In the genomic region with DNA sequence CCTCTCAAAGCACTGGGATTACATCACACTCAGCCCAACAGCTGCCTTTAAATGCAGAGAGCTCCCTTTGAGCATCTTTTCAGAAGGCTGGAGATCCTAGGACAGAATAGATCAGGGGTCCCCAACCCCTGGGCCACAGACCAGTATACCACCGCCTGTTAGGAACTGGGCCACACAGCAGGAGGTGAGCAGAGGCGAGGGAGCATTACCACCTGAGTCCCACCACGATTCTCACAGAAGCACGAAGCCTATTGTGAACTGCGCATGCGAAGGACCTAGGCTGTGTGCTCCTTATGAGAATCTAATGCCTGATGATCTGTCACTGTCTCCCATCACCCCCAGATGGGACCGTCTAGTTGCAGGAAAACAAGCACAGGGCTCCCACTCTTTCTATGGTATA, we compare ENCODE assay signal across 22 cellular contexts. TPM values are rescaled to one million over a fixed set of nuclear protein-coding genes. Genes with fewer than 3 reads are reported as not detected.
DNase-seq lines count a peak whose midpoint lies in the region; ATAC-seq and TF ChIP-seq lines count a peak whose summit lies in the region.
"Had no signal": no experiment of that assay in that cellular context is flagged by ENCODE, and none has a peak within 500 bp of the region (broad histone marks: within the 10 kb centered on the region; RNA-seq: fewer than 3 reads in every experiment).

No MANE protein-coding gene starts in this region.

- no peak overlapping the region for H2BK15ac ChIP-seq in neuronal stem cell (ENCODE audit: low read length)

- H3K9me3 Mint-ChIP-seq in nephron = no peaks in the 10 kb centered on the region
- H3K9me3 Mint-ChIP-seq: CD4-positive, alpha-beta T cell; CD8-positive, alpha-beta memory T cell had no signal

- no peak overlapping the region for H3K4me2 ChIP-seq in neuronal stem cell (ENCODE audit: insufficient read depth, low read length, poor library complexity, severe bottlenecking)
- H3K4me2 ChIP-seq: A549; BLaER1 treated with 17β-estradiol and CSF1 and Interleukin-3, amounts not matched to agents 10 nM and 100 nM had no signal

- no peak overlapping the region for H2BK5ac ChIP-seq in neuronal stem cell (ENCODE audit: low read length)

- no peak overlapping the region for H3K4ac ChIP-seq in neuronal stem cell (ENCODE audit: low read length)

- H3K27me3 Mint-ChIP-seq in nephron (ENCODE audit: low read depth) = no peaks in the 10 kb centered on the region

- no peak overlapping the region for H3K4me3 ChIP-seq in neuronal stem cell (ENCODE audit: low read length in 2 of 2)
- H3K4me3 ChIP-seq: A549; BLaER1 treated with 17β-estradiol and CSF1 and Interleukin-3, amounts not matched to agents 10 nM and 100 nM had no signal

- no peak overlapping the region for H3K27ac ChIP-seq in neuronal stem cell (replicated peaks; ENCODE audit: low read length)
- H3K27ac ChIP-seq: A549; BLaER1 treated with 17β-estradiol and CSF1 and Interleukin-3, amounts not matched to agents 10 nM and 100 nM had no signal

- H3K9ac ChIP-seq in neuronal stem cell (ENCODE audit: low read depth, low read length, poor library complexity) = no peak overlapping the region
- H3K9ac ChIP-seq: BLaER1 treated with 17β-estradiol and CSF1 and Interleukin-3, amounts not matched to agents 10 nM and 100 nM had no signal

- peaks cover 12% of the 10 kb centered on the region for H3K79me1 ChIP-seq in neuronal stem cell (ENCODE audit: low read depth, low read length)

- H4K8ac ChIP-seq in neuronal stem cell (ENCODE audit: low read depth, low read length) = peak overlapping the region; percentile 6

- H4K91ac ChIP-seq in neuronal stem cell (ENCODE audit: low read depth, low read length, poor library complexity) = no peak overlapping the region

- peak overlapping the region; percentile 96 for H2AK5ac ChIP-seq in neuronal stem cell (ENCODE audit: low read depth, low read length)

- H3K36me3 Mint-ChIP-seq in nephron (ENCODE audit: low read depth) = peaks cover 8% of the 10 kb centered on the region
- H3K36me3 Mint-ChIP-seq: CD14-positive monocyte; CD8-positive, alpha-beta memory T cell had no signal

- intact Hi-C loops in Right ventricle myocardium inferior (cut with DNase I) (no loop called here), left cardiac atrium (cut with DNase I) (no loop called here)

- H3K36me3 ChIP-seq in neuronal stem cell (replicated peaks in 1 of 2; ENCODE audit: control insufficient read depth in 2 of 2, insufficient read depth in 2 of 2, low read length in 2 of 2) = peaks cover 1 to 12% of the 10 kb centered on the region in 2 donors

- peak overlapping the region in 2 of 3 experiments; percentile 16 to 57 for H3K4me3 Mint-ChIP-seq in nephron
- H3K4me3 Mint-ChIP-seq: CD4-positive, alpha-beta T cell; CD8-positive, alpha-beta memory T cell; GM23338; H9 had no signal

- no peak overlapping the region for H3K18ac ChIP-seq in neuronal stem cell (ENCODE audit: low read length)

- H3K14ac ChIP-seq in neuronal stem cell (ENCODE audit: low read length) = no peak overlapping the region

- H2AFZ ChIP-seq in neuronal stem cell (ENCODE audit: low read length) = no peak overlapping the region

- H3K9me3 ChIP-seq in neuronal stem cell (replicated peaks in 1 of 2; ENCODE audit: control insufficient read depth in 2 of 2, insufficient read depth in 1 of 2, low read depth in 1 of 2, low read length in 2 of 2) = peaks cover 3 to 4% of the 10 kb centered on the region in 2 donors
- H3K9me3 ChIP-seq: A549, BE2C had no signal

- no peak overlapping the region for H3K23ac ChIP-seq in neuronal stem cell (ENCODE audit: low read depth, low read length, poor library complexity)

- H3K27me3 ChIP-seq in neuronal stem cell (ENCODE audit: control insufficient read depth in 3 of 3, insufficient read depth in 3 of 3, low read depth in 1 of 3, low read length in 3 of 3) = no peaks in the 10 kb centered on the region
- H3K27me3 ChIP-seq: BLaER1 treated with 17β-estradiol and CSF1 and Interleukin-3, amounts not matched to agents 10 nM and 100 nM had no signal

- no peak overlapping the region for H3K27ac Mint-ChIP-seq in nephron
- H3K27ac Mint-ChIP-seq: CD14-positive monocyte; CD4-positive, alpha-beta T cell; CD8-positive, alpha-beta memory T cell had no signal

- DNase-seq in Right ventricle myocardium inferior (ENCODE audit: missing footprints) (peak; percentile 40), left cardiac atrium (no peak), neuronal stem cell (ENCODE audit: low spot score) (no peak)
- DNase-seq: 8988T; ACHN; AML-193; BE2C; CD4-positive, alpha-beta T cell; CD8-positive, alpha-beta memory T cell; DMS 273 treated with DMSO at 0.1 percent for 48 hours; DMS79; EL; GF-D8; H9 had no signal

- WGBS in neuronal stem cell (ENCODE audit: extremely low coverage in 2 of 2, insufficient read length in 2 of 2, insufficient replicate concordance in 1 of 2), 2 donors = no CpG with 5 or more reads among the region's 7 CpGs

- ATAC-seq in Right ventricle myocardium inferior (no peak), left cardiac atrium (no peak), HG03469 (IDR thresholded peaks at IDR 0.05; ENCODE audit: unreplicated experiment) (no peak), HG02610 (IDR thresholded peaks at IDR 0.05; ENCODE audit: unreplicated experiment) (no peak)
- ATAC-seq: A549, GM23338, HCT116 had no signal

- TF ChIP-seq CTCF in nephron (IDR thresholded peaks at IDR 0.05; ENCODE audit: unreplicated experiment in 3 of 3) = no peak

- H2BK12ac ChIP-seq in neuronal stem cell (ENCODE audit: low read length) = no peak overlapping the region

- peaks cover 8 to 16% of the 10 kb centered on the region in 2 donors for H3K4me1 ChIP-seq in neuronal stem cell (ENCODE audit: control insufficient read depth in 2 of 2, insufficient read depth in 1 of 2, low read depth in 1 of 2, low read length in 2 of 2)
- H3K4me1 ChIP-seq: BE2C had no signal

- no peak overlapping the region for H2BK120ac ChIP-seq in neuronal stem cell (ENCODE audit: low read depth, low read length)

- peaks cover 12% of the 10 kb centered on the region for H3K4me1 Mint-ChIP-seq in nephron

RNA-seq across cellular contexts. Expression of a gene that starts 2.2 kb away (rescaled TPM):
- total RNA-seq in Right ventricle myocardium inferior (21.8 TPM), left cardiac atrium (10 to 100 TPM; 16.9 to 19.2 TPM)
- polyA plus RNA-seq in neuronal stem cell (2013, experiment 1 of 2) = 12.5 TPM
- 10.5 TPM for polyA plus RNA-seq in neuronal stem cell (2013, experiment 2 of 2)
- polyA plus RNA-seq: CD14-positive monocyte; CD8-positive, alpha-beta memory T cell had no signal

RNA-seq across cellular contexts. Expression of a gene that starts 51.2 kb away (rescaled TPM):
- total RNA-seq in Right ventricle myocardium inferior (42.4 TPM), left cardiac atrium (10 to 100 TPM; 48.4 to 61.6 TPM)
- polyA plus RNA-seq in neuronal stem cell (2013, experiment 1 of 2) = 226 TPM
- polyA plus RNA-seq in neuronal stem cell (2013, experiment 2 of 2) = 239 TPM
